In the genomic region with DNA sequence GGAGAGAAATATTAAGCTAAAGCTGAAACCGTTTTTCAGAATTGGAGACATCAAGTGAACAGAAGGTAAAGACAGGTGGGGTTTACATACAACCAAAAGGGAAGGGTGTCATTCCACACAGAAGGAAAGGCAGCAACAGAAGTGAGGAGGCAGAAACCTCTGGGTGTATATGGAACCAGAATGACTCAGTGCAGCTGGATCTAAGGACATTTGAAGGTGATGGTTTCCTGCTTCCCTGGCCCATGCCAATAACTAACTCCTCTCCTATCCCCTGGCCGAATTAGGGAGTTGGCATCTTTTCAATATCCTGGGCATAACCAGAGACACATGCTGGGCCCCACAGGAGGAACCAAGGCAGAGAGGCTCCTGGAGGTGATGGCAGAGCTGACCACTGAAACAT, we compare ENCODE assay signal across 22 cellular contexts. TPM values are rescaled to one million over a fixed set of nuclear protein-coding genes. Genes with fewer than 3 reads are reported as not detected.
DNase-seq lines count a peak whose midpoint lies in the region; ATAC-seq lines count a peak whose summit lies in the region.
"Had no signal": no experiment of that assay in that cellular context is flagged by ENCODE, and none has a peak within 500 bp of the region (broad histone marks: within the 10 kb centered on the region; RNA-seq: fewer than 3 reads in every experiment).

No MANE protein-coding gene starts in this region.

- H3K4me3 ChIP-seq in naive thymus-derived CD4-positive, alpha-beta T cell (ENCODE audit: low read length) = no peak overlapping the region
- H3K4me3 ChIP-seq: HAP-1, prostate gland, upper lobe of right lung had no signal

- H3K36me3 Mint-ChIP-seq in stimulated activated naive CD8-positive, alpha-beta T cell treated with anti-CD3 and anti-CD28 coated beads, Interleukin-15, Interleukin-2, amounts not matched to agents 100 ng/mL and 50 ng/mL, for 24 hours (ENCODE audit: low read depth) = peaks cover 4% of the 10 kb centered on the region
- peaks cover 2 to 27% (median 10%) of the 10 kb centered on the region in 5 donors for H3K36me3 Mint-ChIP-seq in naive thymus-derived CD4-positive, alpha-beta T cell

- no peaks in the 10 kb centered on the region for H3K9me3 ChIP-seq in naive thymus-derived CD4-positive, alpha-beta T cell (ENCODE audit: control insufficient read depth in 2 of 3, low read length in 3 of 3)
- H3K9me3 ChIP-seq: Caco-2, HAP-1, prostate gland, upper lobe of right lung had no signal

- no peaks in the 10 kb centered on the region for H3K27me3 ChIP-seq in naive thymus-derived CD4-positive, alpha-beta T cell (ENCODE audit: control insufficient read depth in 2 of 2, insufficient read depth in 2 of 2, low read length in 2 of 2)
- H3K27me3 ChIP-seq: upper lobe of right lung had no signal

- ATAC-seq in stimulated activated naive CD8-positive, alpha-beta T cell treated with anti-CD3 and anti-CD28 coated beads, Interleukin-15, Interleukin-2, amounts not matched to agents 100 U/mL and 50 U/mL, for 24 hours = no peak
- ATAC-seq in naive thymus-derived CD4-positive, alpha-beta T cell = no peak
- ATAC-seq: HepG2, upper lobe of right lung had no signal

- CTCF ChIA-PET in naive thymus-derived CD4-positive, alpha-beta T cell (lab: Charles Lee) = interaction anchor here (1.0 kb wide), 1 partner anchor 20 kb away, joined by 3 read pairs; no protein-coding TSS in a partner anchor

- peaks cover 30% of the 10 kb centered on the region for H3K4me1 Mint-ChIP-seq in stimulated activated naive CD8-positive, alpha-beta T cell treated with anti-CD3 and anti-CD28 coated beads, Interleukin-15, Interleukin-2, amounts not matched to agents 100 ng/mL and 50 ng/mL, for 24 hours (ENCODE audit: low read depth)
- peaks cover 23 to 44% (median 34%) of the 10 kb centered on the region in 7 donors for H3K4me1 Mint-ChIP-seq in naive thymus-derived CD4-positive, alpha-beta T cell

- no peaks in the 10 kb centered on the region for H3K27me3 Mint-ChIP-seq in stimulated activated naive CD8-positive, alpha-beta T cell treated with anti-CD3 and anti-CD28 coated beads, Interleukin-15, Interleukin-2, amounts not matched to agents 100 ng/mL and 50 ng/mL, for 24 hours
- H3K27me3 Mint-ChIP-seq in naive thymus-derived CD4-positive, alpha-beta T cell = no peaks in the 10 kb centered on the region
- H3K27me3 Mint-ChIP-seq: activated naive CD4-positive, alpha-beta T cell treated with anti-CD3 and anti-CD28 coated beads, Interleukin-2, amount 10 ng/mL, durations not matched to agents 7 days and 5 days; B cell had no signal

- no peak overlapping the region for H3K4me3 Mint-ChIP-seq in stimulated activated naive CD8-positive, alpha-beta T cell treated with anti-CD3 and anti-CD28 coated beads, Interleukin-15, Interleukin-2, amounts not matched to agents 100 ng/mL and 50 ng/mL, for 24 hours
- peak overlapping the region in 2 of 10 donors; percentile 20 to 38 for H3K4me3 Mint-ChIP-seq in naive thymus-derived CD4-positive, alpha-beta T cell
- H3K4me3 Mint-ChIP-seq: activated naive CD4-positive, alpha-beta T cell treated with anti-CD3 and anti-CD28 coated beads, Interleukin-2, amount 10 ng/mL, durations not matched to agents 7 days and 5 days; B cell had no signal

- DNase-seq in DMS53 (lab: John Stamatoyannopoulos, UW) (peak; percentile 50), DMS53 treated with DMSO at 0.1 percent for 48 hours (lab: John Stamatoyannopoulos, UW; ENCODE audit: unreplicated experiment) (no peak), AG08396 (ENCODE audit: low spot score) (no peak), cerebellar cortex (ENCODE audit: low spot score) (no peak), AML-193 (lab: John Stamatoyannopoulos, UW) (no peak)
- DNase-seq in stimulated activated naive CD8-positive, alpha-beta T cell treated with anti-CD3 and anti-CD28 coated beads, Interleukin-15, Interleukin-2, amounts not matched to agents 100 U/mL and 50 U/mL, for 24 hours = no peak
- DNase-seq in naive thymus-derived CD4-positive, alpha-beta T cell = no peak
- DNase-seq: activated CD4-positive, alpha-beta T cell treated with anti-CD3 and anti-CD28 coated beads, Interleukin-2, amount 50 U/mL, for 1 hour; activated CD8-positive, alpha-beta memory T cell treated with anti-CD3 and anti-CD28 coated beads, Interleukin-2, amount 50 U/mL, for 48 hours; activated naive CD4-positive, alpha-beta T cell treated with anti-CD3 and anti-CD28 coated beads, Interleukin-2, amount 10 ng/mL, durations not matched to agents 7 days and 5 days; Caco-2; mesendoderm; NCI-H510A; RPMI8226; stimulated activated CD4-positive, alpha-beta T cell treated with anti-CD3 and anti-CD28 coated beads, Interleukin-4, amount 100 ng/mL, for 4 hours; upper lobe of right lung had no signal

- peak overlapping the region; percentile 54 for H3K27ac Mint-ChIP-seq in stimulated activated naive CD8-positive, alpha-beta T cell treated with anti-CD3 and anti-CD28 coated beads, Interleukin-15, Interleukin-2, amounts not matched to agents 100 ng/mL and 50 ng/mL, for 24 hours
- H3K27ac Mint-ChIP-seq in naive thymus-derived CD4-positive, alpha-beta T cell = peak overlapping the region in 6 of 9 donors; percentile 4 to 72 (median 22)
- H3K27ac Mint-ChIP-seq: activated naive CD4-positive, alpha-beta T cell treated with anti-CD3 and anti-CD28 coated beads, Interleukin-2, amount 10 ng/mL, durations not matched to agents 7 days and 5 days; B cell had no signal

- POLR2A ChIA-PET in naive thymus-derived CD4-positive, alpha-beta T cell (lab: Charles Lee) = interaction anchor here (0.6 to 0.7 kb wide), 2 partner anchors 47 to 392 kb away, joined by 3 read pairs; no protein-coding TSS in a partner anchor

- H3K4me1 ChIP-seq in naive thymus-derived CD4-positive, alpha-beta T cell (ENCODE audit: control insufficient read depth in 2 of 2, insufficient read depth in 2 of 2, low read length in 2 of 2) = peaks cover 0 to 16% of the 10 kb centered on the region in 2 donors
- H3K4me1 ChIP-seq: Caco-2, HAP-1, prostate gland had no signal

- H3K27ac ChIP-seq in naive thymus-derived CD4-positive, alpha-beta T cell (ENCODE audit: low read depth, low read length) = no peak overlapping the region
- H3K27ac ChIP-seq: 22Rv1, prostate gland, upper lobe of right lung had no signal

- intact Hi-C loops in naive thymus-derived CD4-positive, alpha-beta T cell (cut with micrococcal nuclease) = loop anchor here in 1 of 2 donors (10.0 kb wide), 1 partner anchor 555 kb away; a partner anchor contains a TSS

- H3K36me3 ChIP-seq in naive thymus-derived CD4-positive, alpha-beta T cell (ENCODE audit: control insufficient read depth in 2 of 3, insufficient read depth in 3 of 3, low read length in 3 of 3) = peaks cover 0 to 5% (median 0%) of the 10 kb centered on the region in 3 experiments
- H3K36me3 ChIP-seq: prostate gland, upper lobe of right lung had no signal

- no peaks in the 10 kb centered on the region for H3K9me3 Mint-ChIP-seq in stimulated activated naive CD8-positive, alpha-beta T cell treated with anti-CD3 and anti-CD28 coated beads, Interleukin-15, Interleukin-2, amounts not matched to agents 100 ng/mL and 50 ng/mL, for 24 hours
- H3K9me3 Mint-ChIP-seq in naive thymus-derived CD4-positive, alpha-beta T cell = no peaks in the 10 kb centered on the region
- H3K9me3 Mint-ChIP-seq: activated naive CD4-positive, alpha-beta T cell treated with anti-CD3 and anti-CD28 coated beads, Interleukin-2, amount 10 ng/mL, durations not matched to agents 7 days and 5 days had no signal

RNA-seq across cellular contexts. Expression of a gene that starts 8.4 kb away (rescaled TPM):
- total RNA-seq in naive thymus-derived CD4-positive, alpha-beta T cell = 10 to 100 TPM in 4 of 5 experiments, 1 to 10 TPM in 1; 4.3 to 27.5 (median 12.0) TPM
- 1 to 10 TPM; 1.8 to 5.4 TPM for polyA plus RNA-seq in naive thymus-derived CD4-positive, alpha-beta T cell

RNA-seq across cellular contexts. Expression of a gene that starts 23.1 kb away (rescaled TPM):
- 10 to 100 TPM in 2 of 5 experiments, 1 to 10 TPM in 3; 3.7 to 17.4 (median 6.8) TPM for total RNA-seq in naive thymus-derived CD4-positive, alpha-beta T cell
- polyA plus RNA-seq in naive thymus-derived CD4-positive, alpha-beta T cell = 1 to 10 TPM; 4.8 to 7.4 TPM
